35 cellular contexts compared by ENCODE assay signal in the genomic region with DNA sequence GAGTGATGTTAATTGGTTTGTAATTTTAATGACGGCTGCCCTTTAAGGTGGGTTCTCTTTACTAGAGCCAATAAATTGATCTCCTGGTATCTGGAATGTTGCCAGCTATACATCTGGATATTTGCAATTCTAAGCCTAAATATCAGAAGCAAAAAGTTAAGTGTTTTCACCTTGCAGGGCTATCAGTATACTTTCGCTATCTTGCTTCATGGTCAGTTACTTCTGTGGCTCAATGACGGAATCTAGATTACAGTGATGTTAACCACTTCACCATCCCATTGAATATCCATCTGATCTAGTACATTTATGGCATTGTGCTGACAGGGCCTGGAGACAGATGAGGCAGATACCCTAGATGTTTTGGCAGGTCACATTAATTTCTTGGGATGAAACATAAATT. TPM values are rescaled to one million over a fixed set of nuclear protein-coding genes. Genes with fewer than 3 reads are reported as not detected.
"Had no signal": no experiment of that assay in that cellular context is flagged by ENCODE, and none has a peak within 500 bp of the region (broad histone marks: within the 10 kb centered on the region; RNA-seq: fewer than 3 reads in every experiment).

No MANE protein-coding gene starts in this region.

- H3K9me3 ChIP-seq: adrenal gland, Peyer's patch, SJSA1, SK-N-SH had no signal

- H3K9ac ChIP-seq: SK-N-SH had no signal

- H3K4me3 Mint-ChIP-seq: activated CD4-positive, alpha-beta memory T cell treated with anti-CD3 and anti-CD28 coated beads for 36 hours; activated naive CD4-positive, alpha-beta T cell treated with anti-CD3 and anti-CD28 coated beads for 36 hours; activated T-cell treated with anti-CD3 and anti-CD28 coated beads, Interleukin-2, amount 50 U/mL, for 4 hours; activated T-helper 1 cell treated with anti-CD3 and anti-CD28 coated beads, Interleukin-12 subunit alpha, Interleukin-12 subunit beta, Interleukin-2, Interleukin-4 antibody, amounts not matched to agents 30 ng/mL and 10 ng/mL and 1 ng/mL, durations not matched to agents 14 hours and 24 hours and 36 hours; brain; T-helper 1 cell treated with Interleukin-12 subunit alpha and Interleukin-12 subunit beta and Interleukin-4 antibody, amounts not matched to agents 30 μg/mL and 1 μg/mL, for 36 hours; T-helper 2 cell treated with Interferon-gamma antibody and Interleukin-4, amounts not matched to agents 5 μg/mL and 100 μg/mL, for 36 hours had no signal

- H3K4me3 ChIP-seq: adrenal gland, Peyer's patch, SJSA1 had no signal

- DNase-seq: activated CD4-positive, alpha-beta memory T cell treated with anti-CD3 and anti-CD28 coated beads for 36 hours; activated CD4-positive, alpha-beta T cell treated with anti-CD3 and anti-CD28 coated beads for 4 hours; activated CD4-positive, alpha-beta T cell treated with anti-CD3 and anti-CD28 coated beads, Interleukin-2, amount 50 U/mL, for 1 hour; activated CD8-positive, alpha-beta memory T cell treated with anti-CD3 and anti-CD28 coated beads, Interleukin-2, amount 50 U/mL, for 4 hours; activated gamma-delta T cell treated with Interleukin-2 at 50 U/mL for 16 hours; activated naive CD4-positive, alpha-beta T cell treated with anti-CD3 and anti-CD28 coated beads for 36 hours; activated T-cell treated with anti-CD3 and anti-CD28 coated beads for 4 hours; activated T-cell treated with anti-CD3 and anti-CD28 coated beads, Interleukin-2, amount 50 U/mL, for 4 hours; adrenal gland; central memory CD4-positive, alpha-beta T cell; NCI-H1105; NCI-H1417 treated with DMSO at 0.1 percent for 48 hours; NCI-H187 treated with DMSO at 0.1 percent for 48 hours; NCI-H2081; NCI-H2171 treated with DMSO at 0.1 percent for 48 hours; NCI-H2227 treated with DMSO at 0.1 percent for 48 hours; NCI-H446; NCI-H510A treated with DMSO at 0.1 percent for 48 hours; NCI-H526 treated with DMSO at 0.1 percent for 48 hours; NCI-H774; PC-3; Peyer's patch; RPMI8226; SHP77 treated with DMSO at 0.1 percent for 48 hours; SK-N-SH had no signal

- H3K27ac ChIP-seq: adrenal gland, Peyer's patch, SJSA1 had no signal

- H3K4me2 ChIP-seq: SK-N-SH had no signal

- H3K27me3 ChIP-seq: adrenal gland, Peyer's patch had no signal

- H3K27ac Mint-ChIP-seq: activated CD4-positive, alpha-beta memory T cell treated with anti-CD3 and anti-CD28 coated beads for 36 hours; activated naive CD4-positive, alpha-beta T cell treated with anti-CD3 and anti-CD28 coated beads for 36 hours; activated naive CD4-positive, alpha-beta T cell treated with anti-CD3 and anti-CD28 coated beads, Interleukin-2, amount 50 U/mL, for 72 hours; activated T-helper 1 cell treated with anti-CD3 and anti-CD28 coated beads, Interleukin-12 subunit alpha, Interleukin-12 subunit beta, Interleukin-2, Interleukin-4 antibody, amounts not matched to agents 30 ng/mL and 10 ng/mL and 1 ng/mL, durations not matched to agents 14 hours and 24 hours and 36 hours; brain; T-helper 1 cell treated with Interleukin-12 subunit alpha and Interleukin-12 subunit beta and Interleukin-4 antibody, amounts not matched to agents 30 μg/mL and 1 μg/mL, for 36 hours; T-helper 2 cell treated with Interferon-gamma antibody and Interleukin-4, amounts not matched to agents 5 μg/mL and 100 μg/mL, for 36 hours had no signal

- ATAC-seq: activated CD4-positive, CD25-positive, alpha-beta regulatory T cell treated with anti-CD3 and anti-CD28 coated beads, Interleukin-2, amount 50 U/mL, for 24 hours; activated naive CD4-positive, alpha-beta T cell treated with anti-CD3 and anti-CD28 coated beads, Interleukin-2, amount 50 U/mL, for 72 hours; activated T-cell treated with anti-CD3 and anti-CD28 coated beads, Interleukin-2, amount 50 U/mL, for 4 hours; PC-3 had no signal

- H3K9me3 Mint-ChIP-seq: activated CD4-positive, alpha-beta memory T cell treated with anti-CD3 and anti-CD28 coated beads for 36 hours; activated naive CD4-positive, alpha-beta T cell treated with anti-CD3 and anti-CD28 coated beads for 36 hours; activated T-cell treated with anti-CD3 and anti-CD28 coated beads, Interleukin-2, amount 50 U/mL, for 4 hours; activated T-helper 1 cell treated with anti-CD3 and anti-CD28 coated beads, Interleukin-12 subunit alpha, Interleukin-12 subunit beta, Interleukin-2, Interleukin-4 antibody, amounts not matched to agents 30 ng/mL and 10 ng/mL and 1 ng/mL, durations not matched to agents 14 hours and 24 hours and 36 hours; T-helper 1 cell treated with Interleukin-12 subunit alpha and Interleukin-12 subunit beta and Interleukin-4 antibody, amounts not matched to agents 30 μg/mL and 1 μg/mL, for 36 hours; T-helper 2 cell treated with Interferon-gamma antibody and Interleukin-4, amounts not matched to agents 5 μg/mL and 100 μg/mL, for 36 hours had no signal

- H3K4me1 ChIP-seq: adrenal gland, SJSA1 had no signal

- H3K36me3 ChIP-seq: adrenal gland, Peyer's patch, SJSA1 had no signal

- H3K36me3 Mint-ChIP-seq: activated CD4-positive, alpha-beta memory T cell treated with anti-CD3 and anti-CD28 coated beads for 36 hours; brain had no signal

RNA-seq across cellular contexts. Expression of a gene that starts 28.3 kb away (rescaled TPM):
- total RNA-seq: bronchial epithelial cell, chondrocyte, MCF 10A, PC-3, SJSA1 had no signal

RNA-seq across cellular contexts. Expression of a gene that starts 42.0 kb away (rescaled TPM):
- total RNA-seq: bronchial epithelial cell, chondrocyte, MCF 10A, PC-3, SJSA1 had no signal
